Comparison of ENCODE assay signal across 22 cellular contexts in the genomic region with DNA sequence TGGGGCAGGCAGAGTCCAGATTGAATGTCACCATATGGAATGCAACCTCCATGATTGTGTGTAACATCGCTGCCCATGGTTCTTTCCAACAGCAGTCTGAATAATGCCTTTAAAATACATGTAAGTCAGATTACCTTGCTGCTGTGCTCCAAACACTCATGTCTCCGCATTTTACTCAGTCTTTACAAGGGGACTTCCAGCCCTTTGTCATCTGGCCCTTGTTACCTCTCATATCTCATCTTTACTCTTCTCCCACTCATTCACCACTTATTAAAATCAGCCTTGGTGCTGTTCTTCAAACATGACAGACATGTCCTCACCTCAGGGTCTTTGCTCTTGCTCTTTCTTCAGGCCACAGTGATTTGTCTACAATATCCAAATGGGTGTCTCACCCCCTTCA.
"Had no signal": no experiment of that assay in that cellular context is flagged by ENCODE, and none has a peak within 500 bp of the region (broad histone marks: within the 10 kb centered on the region; RNA-seq: fewer than 3 reads in every experiment).

No MANE protein-coding gene starts in this region.

- H3K27me3 Mint-ChIP-seq: stimulated activated naive CD8-positive, alpha-beta T cell treated with anti-CD3 and anti-CD28 coated beads, Interleukin-15, Interleukin-2, amounts not matched to agents 100 ng/mL and 50 ng/mL, for 24 hours had no signal

- H3K9me3 Mint-ChIP-seq: nephron; stimulated activated naive CD8-positive, alpha-beta T cell treated with anti-CD3 and anti-CD28 coated beads, Interleukin-15, Interleukin-2, amounts not matched to agents 100 ng/mL and 50 ng/mL, for 24 hours; T-helper 2 cell treated with Interferon-gamma antibody and Interleukin-4, amounts not matched to agents 5 μg/mL and 100 μg/mL, for 36 hours had no signal

- H3K4me1 Mint-ChIP-seq: nephron had no signal

- ATAC-seq: gastrocnemius medialis, left ventricle myocardium superior, mucosa of descending colon, right lobe of liver had no signal

- H3K4me3 Mint-ChIP-seq: activated T-helper 1 cell treated with anti-CD3 and anti-CD28 coated beads, Interleukin-12 subunit alpha, Interleukin-12 subunit beta, Interleukin-2, Interleukin-4 antibody, amounts not matched to agents 30 ng/mL and 10 ng/mL and 1 ng/mL, durations not matched to agents 14 hours and 24 hours and 36 hours; nephron; stimulated activated naive CD8-positive, alpha-beta T cell treated with anti-CD3 and anti-CD28 coated beads, Interleukin-15, Interleukin-2, amounts not matched to agents 100 ng/mL and 50 ng/mL, for 24 hours; T-helper 2 cell treated with Interferon-gamma antibody and Interleukin-4, amounts not matched to agents 5 μg/mL and 100 μg/mL, for 36 hours had no signal

- DNase-seq: activated CD4-positive, alpha-beta T cell treated with anti-CD3 and anti-CD28 coated beads for 4 hours; activated CD4-positive, alpha-beta T cell treated with anti-CD3 and anti-CD28 coated beads, Interleukin-2, amount 50 U/mL, for 4 hours; activated effector memory CD4-positive, alpha-beta T cell treated with anti-CD3 and anti-CD28 coated beads, Interleukin-2, amount 50 U/mL, for 16 hours; activated naive CD4-positive, alpha-beta T cell treated with anti-CD3 and anti-CD28 coated beads, Interleukin-2, amount 50 U/mL, for 16 hours; amniotic stem cell; brain microvascular endothelial cell; dorsolateral prefrontal cortex; effector memory CD4-positive, alpha-beta T cell; erythroblast; gastrocnemius medialis; glutamatergic neuron; islet precursor cell; left ventricle myocardium superior; mucosa of descending colon; right lobe of liver; stimulated activated CD4-positive, alpha-beta T cell treated with anti-CD3 and anti-CD28 coated beads, Interleukin-2, amount 100 ng/mL, for 48 hours; substantia nigra; upper lobe of left lung had no signal

- H3K27ac Mint-ChIP-seq: activated T-helper 1 cell treated with anti-CD3 and anti-CD28 coated beads, Interleukin-12 subunit alpha, Interleukin-12 subunit beta, Interleukin-2, Interleukin-4 antibody, amounts not matched to agents 30 ng/mL and 10 ng/mL and 1 ng/mL, durations not matched to agents 14 hours and 24 hours and 36 hours; nephron; stimulated activated naive CD8-positive, alpha-beta T cell treated with anti-CD3 and anti-CD28 coated beads, Interleukin-15, Interleukin-2, amounts not matched to agents 100 ng/mL and 50 ng/mL, for 24 hours; T-helper 2 cell treated with Interferon-gamma antibody and Interleukin-4, amounts not matched to agents 5 μg/mL and 100 μg/mL, for 36 hours had no signal
